Comparison of ENCODE assay signal across 2 cellular contexts in the genomic region with DNA sequence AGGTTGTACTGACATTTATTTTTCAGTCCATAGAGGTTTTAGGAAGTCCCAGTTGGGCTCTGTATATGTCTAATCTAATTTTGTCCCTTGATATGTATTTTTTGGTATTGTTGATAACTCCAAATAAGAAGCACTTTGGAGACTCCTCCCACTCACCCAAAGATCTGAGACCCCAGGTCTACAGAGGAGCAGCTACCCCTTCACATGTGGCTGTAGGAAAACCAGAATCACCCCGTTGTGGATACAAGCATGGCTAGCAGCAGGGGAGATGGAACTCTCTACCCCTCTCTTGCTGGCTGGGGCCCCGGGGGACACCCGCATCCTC.
TF ChIP-seq lines count a peak whose summit lies in the region.

No MANE protein-coding gene starts in this region.

TF ChIP-seq in A549, 52 proteins besides CTCF, POLR2A, EP300 and RAD21 (continued from another document):
- TF ChIP-seq, protein P1, sequence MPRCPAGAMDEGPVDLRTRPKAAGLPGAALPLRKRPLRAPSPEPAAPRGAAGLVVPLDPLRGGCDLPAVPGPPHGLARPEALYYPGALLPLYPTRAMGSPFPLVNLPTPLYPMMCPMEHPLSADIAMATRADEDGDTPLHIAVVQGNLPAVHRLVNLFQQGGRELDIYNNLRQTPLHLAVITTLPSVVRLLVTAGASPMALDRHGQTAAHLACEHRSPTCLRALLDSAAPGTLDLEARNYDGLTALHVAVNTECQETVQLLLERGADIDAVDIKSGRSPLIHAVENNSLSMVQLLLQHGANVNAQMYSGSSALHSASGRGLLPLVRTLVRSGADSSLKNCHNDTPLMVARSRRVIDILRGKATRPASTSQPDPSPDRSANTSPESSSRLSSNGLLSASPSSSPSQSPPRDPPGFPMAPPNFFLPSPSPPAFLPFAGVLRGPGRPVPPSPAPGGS (IDR thresholded peaks at IDR 0.05) = no peak
- TF ChIP-seq NPAS2 (CRISPR knock-in tag; IDR thresholded peaks at IDR 0.05; ENCODE audit: borderline replicate concordance) (no peak), TP53 (CRISPR knock-in tag; IDR thresholded peaks at IDR 0.05) (no peak), MYC (IDR thresholded peaks at IDR 0.05; ENCODE audit: borderline replicate concordance, low read length) (no peak), RCOR1 (IDR thresholded peaks at IDR 0.05; ENCODE audit: low read depth, low read length) (no peak), KDM1A (IDR thresholded peaks at IDR 0.05; ENCODE audit: low read depth) (no peak), KDM5A (IDR thresholded peaks at IDR 0.05) (no peak), ZFP36 (IDR thresholded peaks at IDR 0.05; ENCODE audit: borderline replicate concordance, partially characterized antibody) (no peak), SMC3 (IDR thresholded peaks at IDR 0.05) (no peak), CBX8 (IDR thresholded peaks at IDR 0.05) (no peak), PHF8 (IDR thresholded peaks at IDR 0.05; ENCODE audit: borderline replicate concordance, low read depth) (no peak), CHD4 (IDR thresholded peaks at IDR 0.05; ENCODE audit: borderline replicate concordance) (no peak), TFCP2L1 (CRISPR knock-in tag; IDR thresholded peaks at IDR 0.05) (no peak), HEYL (CRISPR knock-in tag; IDR thresholded peaks at IDR 0.05) (no peak), CEBPB (IDR thresholded peaks at IDR 0.05) (no peak)
- TF ChIP-seq, protein P2, sequence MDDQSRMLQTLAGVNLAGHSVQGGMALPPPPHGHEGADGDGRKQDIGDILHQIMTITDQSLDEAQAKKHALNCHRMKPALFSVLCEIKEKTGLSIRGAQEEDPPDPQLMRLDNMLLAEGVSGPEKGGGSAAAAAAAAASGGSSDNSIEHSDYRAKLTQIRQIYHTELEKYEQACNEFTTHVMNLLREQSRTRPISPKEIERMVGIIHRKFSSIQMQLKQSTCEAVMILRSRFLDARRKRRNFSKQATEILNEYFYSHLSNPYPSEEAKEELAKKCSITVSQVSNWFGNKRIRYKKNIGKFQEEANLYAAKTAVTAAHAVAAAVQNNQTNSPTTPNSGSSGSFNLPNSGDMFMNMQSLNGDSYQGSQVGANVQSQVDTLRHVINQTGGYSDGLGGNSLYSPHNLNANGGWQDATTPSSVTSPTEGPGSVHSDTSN (IDR thresholded peaks at IDR 0.05) = no peak
- TF ChIP-seq, protein P3, sequence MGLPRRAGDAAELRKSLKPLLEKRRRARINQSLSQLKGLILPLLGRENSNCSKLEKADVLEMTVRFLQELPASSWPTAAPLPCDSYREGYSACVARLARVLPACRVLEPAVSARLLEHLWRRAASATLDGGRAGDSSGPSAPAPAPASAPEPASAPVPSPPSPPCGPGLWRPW (IDR thresholded peaks at IDR 0.05) = no peak
TF ChIP-seq in A549: peak in this region for 0.

TF ChIP-seq in IMR-90, 13 proteins besides CTCF, POLR2A, EP300 and RAD21 (continued from another document):
- TF ChIP-seq, protein P4, sequence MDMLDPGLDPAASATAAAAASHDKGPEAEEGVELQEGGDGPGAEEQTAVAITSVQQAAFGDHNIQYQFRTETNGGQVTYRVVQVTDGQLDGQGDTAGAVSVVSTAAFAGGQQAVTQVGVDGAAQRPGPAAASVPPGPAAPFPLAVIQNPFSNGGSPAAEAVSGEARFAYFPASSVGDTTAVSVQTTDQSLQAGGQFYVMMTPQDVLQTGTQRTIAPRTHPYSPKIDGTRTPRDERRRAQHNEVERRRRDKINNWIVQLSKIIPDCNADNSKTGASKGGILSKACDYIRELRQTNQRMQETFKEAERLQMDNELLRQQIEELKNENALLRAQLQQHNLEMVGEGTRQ (IDR thresholded peaks at IDR 0.05; ENCODE audit: low read depth, low read length) = no peak
- TF ChIP-seq MAZ (IDR thresholded peaks at IDR 0.05; ENCODE audit: borderline replicate concordance, low read depth, low read length) (no peak), RFX5 (IDR thresholded peaks at IDR 0.05; ENCODE audit: low read depth, low read length) (no peak), NFE2L2 (IDR thresholded peaks at IDR 0.05; ENCODE audit: low read depth, low read length) (no peak)
